8 cellular contexts compared by ENCODE assay signal in genomic region chr6:108560463-108561308, GRCh38. TPM values are rescaled to one million over a fixed set of nuclear protein-coding genes. Genes with fewer than 3 reads are reported as not detected.
DNase-seq lines count a peak whose midpoint lies in the region; ATAC-seq and TF ChIP-seq lines count a peak whose summit lies in the region.

TSS of gene FOXO3 (plus strand) at chr6:108560917. CDS start at chr6:108561209, 292 bp downstream.

- H2AK5ac ChIP-seq in IMR-90 (ENCODE audit: low read depth, low read length) (peak within 1 kb of the TSS; percentile 92; the same call in 1 of the 2 replicates), neuronal stem cell (ENCODE audit: low read depth, low read length) (peak within 1 kb of the TSS; percentile 81)

- TF ChIP-seq POLR2A in IMR-90 (IDR thresholded peaks at IDR 0.05; ENCODE audit: low read depth, low read length) (peak; percentile 95), suprapubic skin (IDR thresholded peaks at IDR 0.05) (peak; percentile 41 to 87)

- H3K4me2 ChIP-seq in IMR-90 (ENCODE audit: low read depth, low read length) (peak within 1 kb of the TSS; percentile 90), neuronal stem cell (ENCODE audit: insufficient read depth, low read length, poor library complexity, severe bottlenecking) (peak within 1 kb of the TSS; percentile 94)

- no peaks in the 10 kb centered on the region for H3K27me3 ChIP-seq in IMR-90 (ENCODE audit: control insufficient read depth, insufficient read depth, low read length)
- peaks cover 0 to 9% (median 0%) of the 10 kb centered on the region in 3 experiments for H3K27me3 ChIP-seq in neuronal stem cell (ENCODE audit: control insufficient read depth in 3 of 3, insufficient read depth in 3 of 3, low read depth in 1 of 3, low read length in 3 of 3)
- H3K27me3 ChIP-seq in suprapubic skin, result no peaks in the 10 kb centered on the region

- in situ Hi-C loops in IMR-90 (cut with MboI; ENCODE audit: low sequenced_read_pairs), result no loop called here
- in situ Hi-C loops in SK-MEL-5 (cut with HindIII; ENCODE audit: low pct_unique_long_range_greater_than_20kb, low sequenced_read_pairs), result no loop called here

- H2BK20ac ChIP-seq in IMR-90 (ENCODE audit: low read depth, low read length), result no peak within 1 kb of the TSS

- H3K79me1 ChIP-seq in IMR-90 (ENCODE audit: low read depth in 1 of 2, low read length in 2 of 2), result peaks cover 0 to 34% of the 10 kb centered on the region in 2 experiments; a peak in 2 of 4 replicates
- peaks cover 9% of the 10 kb centered on the region for H3K79me1 ChIP-seq in neuronal stem cell (ENCODE audit: low read depth, low read length)

- H3K9ac ChIP-seq in IMR-90 (ENCODE audit: low read depth, low read length), result peak within 1 kb of the TSS; percentile 93
- H3K9ac ChIP-seq in neuronal stem cell (ENCODE audit: low read depth, low read length, poor library complexity), result peak within 1 kb of the TSS; percentile 97

- H4K91ac ChIP-seq in IMR-90 (ENCODE audit: insufficient read depth, low read depth, low read length), result peak within 1 kb of the TSS; percentile 76; the same call in 1 of the 2 replicates
- no peak within 1 kb of the TSS for H4K91ac ChIP-seq in neuronal stem cell (ENCODE audit: low read depth, low read length, poor library complexity)

- H3K9me3 Mint-ChIP-seq in Calu3 (ENCODE audit: low read depth, unreplicated experiment), result no peaks in the 10 kb centered on the region
- H3K9me3 Mint-ChIP-seq in activated naive CD4-positive, alpha-beta T cell treated with anti-CD3 and anti-CD28 coated beads, Interleukin-2, amount 50 U/mL, for 72 hours, result no peaks in the 10 kb centered on the region

- DNase-seq in Calu3 (peak; percentile 94), IMR-90 (peak; percentile 80), SK-MEL-5 (ENCODE audit: low read depth, low spot score) (peak; percentile 55), germinal center (ENCODE audit: low spot score) (peak; percentile 45), neuronal stem cell (ENCODE audit: low spot score) (peak; percentile 89), suprapubic skin (ENCODE audit: low spot score in 2 of 2) (peak; percentile 94)
- DNase-seq in activated naive CD4-positive, alpha-beta T cell treated with anti-CD3 and anti-CD28 coated beads, Interleukin-2, amount 50 U/mL, for 72 hours (ENCODE audit: low spot score in 2 of 2), result peak; percentile 39 to 73

- H4K5ac ChIP-seq in IMR-90 (ENCODE audit: low read depth, low read length), result no peak within 1 kb of the TSS; the same call in 1 of the 2 replicates

- H2BK12ac ChIP-seq in neuronal stem cell (ENCODE audit: low read length), result peak within 1 kb of the TSS; percentile 90

- H2AFZ ChIP-seq in IMR-90 (replicated peaks; ENCODE audit: low read length, poor library complexity) (peak within 1 kb of the TSS; percentile 92), neuronal stem cell (ENCODE audit: low read length) (peak within 1 kb of the TSS; percentile 87)

- no peaks in the 10 kb centered on the region for H3K27me3 Mint-ChIP-seq in Calu3 (ENCODE audit: unreplicated experiment)

- H4K8ac ChIP-seq in IMR-90 (ENCODE audit: low read depth in 2 of 2, low read length in 2 of 2) (peak within 1 kb of the TSS in 1 of 2 experiments; percentile 2; a peak in 1 of 4 replicates), neuronal stem cell (ENCODE audit: low read depth, low read length) (no peak within 1 kb of the TSS)

- H3K27ac ChIP-seq in IMR-90 (ENCODE audit: insufficient read depth, low read length), result peak within 1 kb of the TSS; percentile 92
- peak within 1 kb of the TSS; percentile 91 for H3K27ac ChIP-seq in neuronal stem cell (replicated peaks; ENCODE audit: low read length)
- H3K27ac ChIP-seq in suprapubic skin, result peak within 1 kb of the TSS; percentile 99

- peaks cover 4% of the 10 kb centered on the region for H3K9me1 ChIP-seq in IMR-90 (ENCODE audit: insufficient read depth, low read length)

- H3K14ac ChIP-seq in IMR-90 (replicated peaks; ENCODE audit: low read depth, low read length), result peak within 1 kb of the TSS; percentile 72
- H3K14ac ChIP-seq in neuronal stem cell (ENCODE audit: low read length), result peak within 1 kb of the TSS; percentile 82

- H3K4ac ChIP-seq in IMR-90 (ENCODE audit: low read depth, low read length), result peak within 1 kb of the TSS; percentile 72
- no peak within 1 kb of the TSS for H3K4ac ChIP-seq in neuronal stem cell (ENCODE audit: low read length)

- no peak for TF ChIP-seq EP300 in suprapubic skin (IDR thresholded peaks at IDR 0.05)

- H4K20me1 ChIP-seq in IMR-90 (ENCODE audit: insufficient read depth, low read length), result peaks cover 27% of the 10 kb centered on the region

- H2BK5ac ChIP-seq in IMR-90 (ENCODE audit: low read depth, low read length, poor library complexity, severe bottlenecking), result peak within 1 kb of the TSS; percentile 91
- peak within 1 kb of the TSS; percentile 96 for H2BK5ac ChIP-seq in neuronal stem cell (ENCODE audit: low read length)

- H3K4me1 Mint-ChIP-seq in Calu3 (ENCODE audit: low read depth, unreplicated experiment), result peaks cover 20% of the 10 kb centered on the region

- peak within 1 kb of the TSS; percentile 32; the same call in 1 of the 2 replicates for H3K56ac ChIP-seq in IMR-90 (ENCODE audit: extremely low read depth, insufficient read depth, low read length)

- H2BK120ac ChIP-seq in IMR-90 (ENCODE audit: low read depth, low read length) (peak within 1 kb of the TSS; percentile 38), neuronal stem cell (ENCODE audit: low read depth, low read length) (no peak within 1 kb of the TSS)

- H2AK9ac ChIP-seq in IMR-90 (replicated peaks; ENCODE audit: low read depth, low read length, poor library complexity), result peak within 1 kb of the TSS; percentile 92

- peak within 1 kb of the TSS; percentile 94 for H3K4me3 Mint-ChIP-seq in Calu3 (ENCODE audit: low read depth, unreplicated experiment)

- H3K27ac Mint-ChIP-seq in Calu3 (ENCODE audit: unreplicated experiment), result peak within 1 kb of the TSS; percentile 93
- H3K27ac Mint-ChIP-seq in activated naive CD4-positive, alpha-beta T cell treated with anti-CD3 and anti-CD28 coated beads, Interleukin-2, amount 50 U/mL, for 72 hours, result no peak within 1 kb of the TSS

- no TSS peak for BruUV-seq in Calu3 (replicated peaks; lab: Mats Ljungman, UMichigan)
- no TSS peak for BruUV-seq in IMR-90 (replicated peaks; lab: Mats Ljungman, UMichigan)

- H3K23ac ChIP-seq in IMR-90 (ENCODE audit: low read depth, low read length), result peak within 1 kb of the TSS; percentile 91
- H3K23ac ChIP-seq in neuronal stem cell (ENCODE audit: low read depth, low read length, poor library complexity), result peak within 1 kb of the TSS; percentile 93

- no peak for TF ChIP-seq CTCF in Calu3 (IDR thresholded peaks at IDR 0.05; ENCODE audit: unreplicated experiment)
- no peak for TF ChIP-seq CTCF in IMR-90 (conservative IDR thresholded peaks at IDR 0.05; ENCODE audit: low read depth, low read length)
- no peak for TF ChIP-seq CTCF in suprapubic skin (IDR thresholded peaks at IDR 0.05)

- dilution Hi-C loops in IMR-90 (cut with HindIII; ENCODE audit: low sequenced_read_pairs, unreplicated experiment), result no loop called here

- H3K4me3 ChIP-seq in IMR-90 (ENCODE audit: insufficient read depth, low read depth, low read length) (peak within 1 kb of the TSS; percentile 78), neuronal stem cell (ENCODE audit: low read length in 2 of 2) (peak within 1 kb of the TSS; percentile 71 to 87), suprapubic skin (peak within 1 kb of the TSS; percentile 89)

- H3K36me3 ChIP-seq in IMR-90 (ENCODE audit: control insufficient read depth, insufficient read depth, low read length), result peaks cover 5% of the 10 kb centered on the region; the same call in 1 of the 2 replicates
- peaks cover 0 to 11% of the 10 kb centered on the region in 2 donors for H3K36me3 ChIP-seq in neuronal stem cell (replicated peaks in 1 of 2; ENCODE audit: control insufficient read depth in 2 of 2, insufficient read depth in 2 of 2, low read length in 2 of 2)
- no peaks in the 10 kb centered on the region for H3K36me3 ChIP-seq in suprapubic skin

- intact Hi-C loops in Calu3 (cut with micrococcal nuclease; ENCODE audit: unreplicated experiment), result loop anchor here (5.0 kb wide), 2 partner anchors 112 to 177 kb away; no protein-coding TSS in a partner anchor
- intact Hi-C loops in IMR-90 (cut with micrococcal nuclease), result loop anchor here (1.0 to 5.0 kb wide), 3 partner anchors 112 to 535 kb away; partner anchors contain the start of gene CEP57L1

- H3K36me3 Mint-ChIP-seq in Calu3 (ENCODE audit: insufficient read depth, unreplicated experiment), result peaks cover 70% of the 10 kb centered on the region
- peaks cover 0 to 8% of the 10 kb centered on the region in 2 donors for H3K36me3 Mint-ChIP-seq in activated naive CD4-positive, alpha-beta T cell treated with anti-CD3 and anti-CD28 coated beads, Interleukin-2, amount 50 U/mL, for 72 hours

- POLR2A ChIA-PET in IMR-90 (lab: Charles Lee; ENCODE audit: unreplicated experiment), result interaction anchor here (0.5 to 1.0 kb wide), 5 partner anchors 94 to 534 kb away, joined by 3 to 7 read pairs (median 7); partner anchors contain the start of gene SESN1

- H3K18ac ChIP-seq in IMR-90 (ENCODE audit: low read depth, low read length) (peak within 1 kb of the TSS; percentile 75), neuronal stem cell (ENCODE audit: low read length) (peak within 1 kb of the TSS; percentile 99)

- TF ChIP-seq RAD21 in IMR-90 (IDR thresholded peaks at IDR 0.05; ENCODE audit: low read length), result no peak

- 0% methylated on average over 3 of the region's 110 CpGs; no CpG with 5 or more reads in 1 of the 2 experiments for WGBS in IMR-90 (ENCODE audit: extremely low coverage in 2 of 2, insufficient read length in 1 of 2), 2 experiments
- WGBS in neuronal stem cell (ENCODE audit: extremely low coverage in 2 of 2, insufficient read length in 2 of 2, insufficient replicate concordance in 1 of 2), 2 donors, result no CpG with 5 or more reads among the region's 110 CpGs
- WGBS in suprapubic skin, result 0% methylated on average over 12 of the region's 110 CpGs

- H3K9me3 ChIP-seq in IMR-90 (ENCODE audit: control insufficient read depth, insufficient read depth, low read length) (no peaks in the 10 kb centered on the region), neuronal stem cell (replicated peaks in 1 of 2; ENCODE audit: control insufficient read depth in 2 of 2, insufficient read depth in 1 of 2, low read depth in 1 of 2, low read length in 2 of 2) (peaks cover 0 to 10% of the 10 kb centered on the region in 2 donors), suprapubic skin (no peaks in the 10 kb centered on the region)

- peaks cover 13% of the 10 kb centered on the region for H3K4me1 ChIP-seq in IMR-90 (ENCODE audit: control insufficient read depth, insufficient read depth, low read length)
- peaks cover 0 to 18% of the 10 kb centered on the region in 2 donors for H3K4me1 ChIP-seq in neuronal stem cell (ENCODE audit: control insufficient read depth in 2 of 2, insufficient read depth in 1 of 2, low read depth in 1 of 2, low read length in 2 of 2)
- peaks cover 57% of the 10 kb centered on the region for H3K4me1 ChIP-seq in suprapubic skin

- CTCF ChIA-PET in Calu3 (lab: Charles Lee), result interaction anchor here (0.6 kb wide), 1 partner anchor 175 kb away, joined by 4 read pairs; no protein-coding TSS in a partner anchor
- CTCF ChIA-PET in IMR-90 (lab: Yijun Ruan, JAX), result interaction anchor here (1.6 kb wide), 1 partner anchor 332 kb away, joined by 3 read pairs; no protein-coding TSS in a partner anchor

- H2BK15ac ChIP-seq in IMR-90 (ENCODE audit: low read depth, low read length), result no peak within 1 kb of the TSS
- peak within 1 kb of the TSS; percentile 92 for H2BK15ac ChIP-seq in neuronal stem cell (ENCODE audit: low read length)

- peak; percentile 48 for ATAC-seq in IMR-90 (ENCODE audit: low read depth)
- peak in 1 of 2 donors; percentile 17 for ATAC-seq in activated naive CD4-positive, alpha-beta T cell treated with anti-CD3 and anti-CD28 coated beads, Interleukin-2, amount 50 U/mL, for 72 hours
- no peak for ATAC-seq in GM19455 (IDR thresholded peaks at IDR 0.05; ENCODE audit: unreplicated experiment)

RNA-seq across cellular contexts. Expression of gene FOXO3, which starts in this region (rescaled TPM):
- total RNA-seq in Calu3 (2022), result 44.1 and 45.5 TPM in 2 replicates
- total RNA-seq in IMR-90 (2012; rRNA removed), result 35.3 and 38.7 TPM in 2 replicates
- 17.5 and 19.1 TPM in 2 replicates for polyA plus RNA-seq in IMR-90 (2012; rRNA removed)
- 12.9 and 22.4 TPM in 2 replicates for polyA plus RNA-seq in IMR-90 (2012; cell fraction: cytosol; rRNA removed)
- polyA plus RNA-seq in IMR-90 (2012; cell fraction: nucleus; rRNA removed; ENCODE audit: low replicate concordance), result 13.2 and 15.6 TPM in 2 replicates
- 12.7 and 13.3 TPM in 2 replicates for total RNA-seq in SK-MEL-5 (2014; rRNA removed; shearing (Covaris generic))
- 11.6 and 14.9 TPM in 2 replicates for polyA plus RNA-seq in SK-MEL-5 (2015; cell fraction: cytosol; rRNA removed)
- 4.5 and 5.4 TPM in 2 replicates for polyA plus RNA-seq in SK-MEL-5 (2015; cell fraction: nucleus; rRNA removed)
- total RNA-seq in activated naive CD4-positive, alpha-beta T cell treated with anti-CD3 and anti-CD28 coated beads, Interleukin-2, amount 50 U/mL, for 72 hours, result 1 to 10 TPM; 2.1 to 4.8 TPM
- polyA plus RNA-seq in neuronal stem cell (2013, experiment 1 of 2), result 15.5 TPM
- polyA plus RNA-seq in neuronal stem cell (2013, experiment 2 of 2), result 16.5 TPM
- total RNA-seq in suprapubic skin, result 100 to 1,000 TPM; 103 to 141 (median 121) TPM
